ENCODE assay signal across 20 cellular contexts in genomic region chr1:209758360-209758759, GRCh38. TPM values are rescaled to one million over a fixed set of nuclear protein-coding genes. Genes with fewer than 3 reads are reported as not detected.
DNase-seq lines count a peak whose midpoint lies in the region; ATAC-seq and TF ChIP-seq lines count a peak whose summit lies in the region.
"Had no signal": no experiment of that assay in that cellular context is flagged by ENCODE, and none has a peak within 500 bp of the region (broad histone marks: within the 10 kb centered on the region; RNA-seq: fewer than 3 reads in every experiment).

No MANE protein-coding gene starts in this region.

- H3K4me3 ChIP-seq in HEK293 (ENCODE audit: low read depth, low read length) (no peak overlapping the region), mucosa of descending colon (no peak overlapping the region)
- H3K4me3 ChIP-seq: esophagus muscularis mucosa had no signal

- POLR2A ChIA-PET in HEK293 (lab: Yijun Ruan, JAX): interaction anchor here (0.6 kb wide), 1 partner anchor 18 kb away, joined by 3 read pairs; no protein-coding TSS in a partner anchor

- TF ChIP-seq CTCF in HEK293 (tag by site-specific recombination; IDR thresholded peaks at IDR 0.05) (no peak), mucosa of descending colon (IDR thresholded peaks at IDR 0.05) (no peak)

- H3K27me3 Mint-ChIP-seq in natural killer cell treated with Interleukin-12 subunit alpha and Interleukin-12 subunit beta and Interleukin-15 and Interleukin-18, amount 100 ng/mL, for 72 hours: no peaks in the 10 kb centered on the region

- H3K36me3 ChIP-seq in HEK293 (ENCODE audit: control insufficient read depth in 2 of 2, insufficient read depth in 1 of 2, low read length in 2 of 2) (no peaks in the 10 kb centered on the region), mucosa of descending colon (ENCODE audit: low read depth) (no peaks in the 10 kb centered on the region)
- H3K36me3 ChIP-seq: esophagus muscularis mucosa had no signal

- DNase-seq in DMS 273 (lab: John Stamatoyannopoulos, UW; ENCODE audit: unreplicated experiment): peak; percentile 30
- DNase-seq in DMS 273 treated with DMSO at 0.1 percent for 48 hours (lab: John Stamatoyannopoulos, UW): no peak
- no peak for DNase-seq in activated naive CD4-positive, alpha-beta T cell treated with anti-CD3 and anti-CD28 coated beads, Interleukin-2, amount 50 U/mL, for 72 hours (ENCODE audit: low spot score in 2 of 2)
- no peak for DNase-seq in natural killer cell treated with Interleukin-12 subunit alpha and Interleukin-12 subunit beta and Interleukin-15 and Interleukin-18, amount 100 ng/mL, for 72 hours (ENCODE audit: low spot score)
- DNase-seq in left lobe of liver (ENCODE audit: low spot score): no peak
- DNase-seq in mucosa of descending colon: no peak
- no peak for DNase-seq in retina
- DNase-seq: activated CD4-positive, alpha-beta T cell treated with anti-CD3 and anti-CD28 coated beads for 48 hours; GF-D8; heart left ventricle; kidney glomerular epithelial cell; NCI-H1436 treated with DMSO at 0.1 percent for 48 hours; NCI-H510A treated with DMSO at 0.1 percent for 48 hours had no signal

- ATAC-seq in activated naive CD4-positive, alpha-beta T cell treated with anti-CD3 and anti-CD28 coated beads, Interleukin-2, amount 50 U/mL, for 72 hours: peak in 1 of 2 donors; percentile 31
- no peak for ATAC-seq in natural killer cell treated with Interleukin-12 subunit alpha and Interleukin-12 subunit beta and Interleukin-15 and Interleukin-18, amount 100 ng/mL, for 72 hours
- ATAC-seq in left lobe of liver (no peak), mucosa of descending colon (no peak)
- ATAC-seq: heart left ventricle, Panc1 had no signal

- H3K27ac ChIP-seq in HEK293 (ENCODE audit: extremely low read depth, low read depth, low read length): no peak overlapping the region
- H3K27ac ChIP-seq: 22Rv1, esophagus muscularis mucosa, KMS-11 had no signal

- CTCF ChIA-PET in HEK293 (lab: Yijun Ruan, JAX): interaction anchor here (3.0 kb wide), 1 partner anchor 10 kb away, joined by 12 read pairs; no protein-coding TSS in a partner anchor

- H3K9me3 Mint-ChIP-seq in activated naive CD4-positive, alpha-beta T cell treated with anti-CD3 and anti-CD28 coated beads, Interleukin-2, amount 50 U/mL, for 72 hours: no peaks in the 10 kb centered on the region
- no peaks in the 10 kb centered on the region for H3K9me3 Mint-ChIP-seq in natural killer cell treated with Interleukin-12 subunit alpha and Interleukin-12 subunit beta and Interleukin-15 and Interleukin-18, amount 100 ng/mL, for 72 hours

- H3K4me3 Mint-ChIP-seq in natural killer cell treated with Interleukin-12 subunit alpha and Interleukin-12 subunit beta and Interleukin-15 and Interleukin-18, amount 100 ng/mL, for 72 hours: peak overlapping the region; percentile 94

- peaks cover 66 to 81% of the 10 kb centered on the region in 2 donors for H3K4me1 Mint-ChIP-seq in natural killer cell treated with Interleukin-12 subunit alpha and Interleukin-12 subunit beta and Interleukin-15 and Interleukin-18, amount 100 ng/mL, for 72 hours (ENCODE audit: low read depth in 2 of 2)

- H3K27ac Mint-ChIP-seq in activated naive CD4-positive, alpha-beta T cell treated with anti-CD3 and anti-CD28 coated beads, Interleukin-2, amount 50 U/mL, for 72 hours: peak overlapping the region; percentile 93 to 96
- peak overlapping the region; percentile 96 to 97 for H3K27ac Mint-ChIP-seq in natural killer cell treated with Interleukin-12 subunit alpha and Interleukin-12 subunit beta and Interleukin-15 and Interleukin-18, amount 100 ng/mL, for 72 hours

- intact Hi-C loops in mucosa of descending colon (cut with DNase I, micrococcal nuclease): no loop called here

- H3K9me3 ChIP-seq in HEK293 (ENCODE audit: control insufficient read depth, insufficient read depth, low read depth, low read length) (no peaks in the 10 kb centered on the region), mucosa of descending colon (no peaks in the 10 kb centered on the region)
- H3K9me3 ChIP-seq: esophagus muscularis mucosa, heart left ventricle had no signal

- H3K4me1 ChIP-seq in HEK293 (ENCODE audit: control insufficient read depth, insufficient read depth, low read length): no peaks in the 10 kb centered on the region
- no peaks in the 10 kb centered on the region for H3K4me1 ChIP-seq in mucosa of descending colon (ENCODE audit: low read depth)

- H3K36me3 Mint-ChIP-seq in activated naive CD4-positive, alpha-beta T cell treated with anti-CD3 and anti-CD28 coated beads, Interleukin-2, amount 50 U/mL, for 72 hours: peaks cover 72 to 83% of the 10 kb centered on the region in 2 donors
- H3K36me3 Mint-ChIP-seq in natural killer cell treated with Interleukin-12 subunit alpha and Interleukin-12 subunit beta and Interleukin-15 and Interleukin-18, amount 100 ng/mL, for 72 hours: peaks cover 51% of the 10 kb centered on the region

TF ChIP-seq in HEK293, 187 proteins besides CTCF, POLR2A, EP300 and RAD21:
- no peak for TF ChIP-seq ZBTB11 (tag by site-specific recombination; conservative IDR thresholded peaks at IDR 0.05; ENCODE audit: low read depth)
- peak; percentile 38 for TF ChIP-seq ZIC2 (tag by site-specific recombination; IDR thresholded peaks at IDR 0.05)
- TF ChIP-seq SCRT2 (tag by site-specific recombination; IDR thresholded peaks at IDR 0.05): peak; percentile 82
- TF ChIP-seq GLI4 (tag by site-specific recombination; IDR thresholded peaks at IDR 0.05): no peak
- peak; percentile 62; the same call in 1 of the 2 replicates for TF ChIP-seq SCRT1 (tag by site-specific recombination; IDR thresholded peaks at IDR 0.05; ENCODE audit: borderline replicate concordance)
- TF ChIP-seq KLF7 (tag by site-specific recombination; IDR thresholded peaks at IDR 0.05; ENCODE audit: borderline replicate concordance): no peak

RNA-seq across cellular contexts. Expression of gene TRAF3IP3, which starts 2.5 kb away (rescaled TPM):
- total RNA-seq in activated naive CD4-positive, alpha-beta T cell treated with anti-CD3 and anti-CD28 coated beads, Interleukin-2, amount 50 U/mL, for 72 hours: 100 to 1,000 TPM; 108 to 158 TPM
- 100 to 1,000 TPM; 157 to 185 TPM for total RNA-seq in natural killer cell treated with Interleukin-12 subunit alpha and Interleukin-12 subunit beta and Interleukin-15 and Interleukin-18, amount 100 ng/mL, for 72 hours
- total RNA-seq in left lobe of liver: 1.4 TPM
- total RNA-seq in mucosa of descending colon: 1 to 10 TPM; 4.7 to 7.7 (median 6.4) TPM
- total RNA-seq: chondrocyte, H4 had no signal

RNA-seq across cellular contexts. Expression of gene C1orf74, which starts 26.0 kb away (rescaled TPM):
- total RNA-seq in activated naive CD4-positive, alpha-beta T cell treated with anti-CD3 and anti-CD28 coated beads, Interleukin-2, amount 50 U/mL, for 72 hours: 1 to 10 TPM; 3.5 to 4.9 TPM
- total RNA-seq in natural killer cell treated with Interleukin-12 subunit alpha and Interleukin-12 subunit beta and Interleukin-15 and Interleukin-18, amount 100 ng/mL, for 72 hours: 1 to 10 TPM; 2.5 to 3.0 TPM
- 1.3 TPM for total RNA-seq in left lobe of liver
- 1 to 10 TPM; 1.9 to 3.4 (median 2.7) TPM for total RNA-seq in mucosa of descending colon

RNA-seq across cellular contexts. Expression of gene IRF6, which starts 47.6 kb away (rescaled TPM):
- 1 to 10 TPM; 1.0 to 1.8 TPM for total RNA-seq in activated naive CD4-positive, alpha-beta T cell treated with anti-CD3 and anti-CD28 coated beads, Interleukin-2, amount 50 U/mL, for 72 hours
- total RNA-seq in natural killer cell treated with Interleukin-12 subunit alpha and Interleukin-12 subunit beta and Interleukin-15 and Interleukin-18, amount 100 ng/mL, for 72 hours: 1 to 10 TPM; 1.5 to 8.6 TPM
- total RNA-seq in left lobe of liver (30.0 TPM), mucosa of descending colon (100 to 1,000 TPM in 1 of 3 donors, 10 to 100 TPM in 2; 42.9 to 115 (median 96.9) TPM)
- total RNA-seq: H4 had no signal

RNA-seq across cellular contexts. Expression of gene HSD11B1, which starts 53.7 kb away (rescaled TPM):
- total RNA-seq in activated naive CD4-positive, alpha-beta T cell treated with anti-CD3 and anti-CD28 coated beads, Interleukin-2, amount 50 U/mL, for 72 hours: 1 to 10 TPM in 1 of 2 donors, under 1 TPM in 1; 0.75 to 5.2 TPM
- total RNA-seq in natural killer cell treated with Interleukin-12 subunit alpha and Interleukin-12 subunit beta and Interleukin-15 and Interleukin-18, amount 100 ng/mL, for 72 hours: under 1 TPM in 1 of 2 donors, not detected in 1; 0.43 TPM
- 479 TPM for total RNA-seq in left lobe of liver
- 1 to 10 TPM in 2 of 3 donors, not detected in 1; 2.8 to 5.7 TPM for total RNA-seq in mucosa of descending colon
- total RNA-seq: chondrocyte, H4 had no signal

Comparison
In these comparisons a context has a peak if more than half of its experiments do, and no peak if none do; other contexts are left out.
1. RNA of gene TRAF3IP3, which starts 2.5 kb away (total RNA-seq): 157 to 185 TPM in natural killer cell treated with Interleukin-12 subunit alpha and Interleukin-12 subunit beta and Interleukin-15 and Interleukin-18, amount 100 ng/mL, for 72 hours and 108 to 158 TPM in activated naive CD4-positive, alpha-beta T cell treated with anti-CD3 and anti-CD28 coated beads, Interleukin-2, amount 50 U/mL, for 72 hours; 4.7 to 7.7 TPM in mucosa of descending colon and 1.4 TPM in left lobe of liver (single experiment); every median in the first group is over 10 times any median in the second.